In the genomic region with DNA sequence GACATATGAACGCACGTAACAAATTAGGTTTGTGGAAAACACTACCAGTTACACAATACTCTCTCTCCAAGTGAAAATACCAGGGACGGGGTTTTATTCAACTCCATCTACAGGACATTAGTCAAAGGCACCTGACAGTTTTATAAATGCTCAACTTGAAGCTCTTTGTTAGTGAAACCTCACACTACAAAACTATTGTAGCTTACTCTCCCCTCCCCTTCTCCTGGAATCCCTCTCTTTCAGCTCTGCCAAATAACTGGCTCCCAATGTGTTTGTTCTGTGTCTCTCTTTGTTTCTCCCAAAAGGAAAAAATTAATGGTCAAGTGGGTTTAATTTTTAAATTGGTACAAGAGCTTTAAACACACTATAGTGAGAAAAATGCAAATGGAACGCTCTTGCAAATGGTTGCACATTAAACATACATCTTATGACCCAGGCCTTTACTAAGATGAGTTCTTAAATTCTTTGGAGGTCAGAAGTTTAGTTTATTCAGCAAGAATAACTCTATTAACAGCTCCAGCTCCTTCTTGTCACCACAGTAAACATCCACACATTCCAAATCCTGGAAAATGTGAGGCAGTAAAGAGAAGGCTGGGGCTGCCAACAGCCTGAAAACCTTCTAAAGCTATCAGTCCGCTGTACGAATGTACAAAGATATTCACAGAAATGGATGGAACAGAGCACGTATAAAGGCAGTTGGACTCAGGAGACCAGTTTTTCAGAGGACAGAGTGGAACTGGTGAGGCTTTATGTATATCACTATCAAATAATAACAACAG, we compare ENCODE assay signal across 12 cellular contexts. TPM values are rescaled to one million over a fixed set of nuclear protein-coding genes. Genes with fewer than 3 reads are reported as not detected.
DNase-seq lines count a peak whose midpoint lies in the region; ATAC-seq and TF ChIP-seq lines count a peak whose summit lies in the region.
"Had no signal": no experiment of that assay in that cellular context is flagged by ENCODE, and none has a peak within 500 bp of the region (broad histone marks: within the 10 kb centered on the region; RNA-seq: fewer than 3 reads in every experiment).

No MANE protein-coding gene starts in this region.

- H4K20me1 ChIP-seq in SU-DHL-6 (ENCODE audit: low read depth, low read length), result no peaks in the 10 kb centered on the region

- H3K4me3 Mint-ChIP-seq in activated CD4-positive, alpha-beta T cell treated with anti-CD3 and anti-CD28 coated beads for 36 hours, result no peak overlapping the region

- TF ChIP-seq POLR2A in lower leg skin (IDR thresholded peaks at IDR 0.05), result no peak

- CTCF ChIA-PET in activated CD4-positive, alpha-beta T cell treated with anti-CD3 and anti-CD28 coated beads for 36 hours (lab: Charles Lee), result interaction anchor here (0.5 kb wide), 1 partner anchor 1031 kb away, joined by 3 read pairs; no protein-coding TSS in a partner anchor

- WGBS in lower leg skin, 2 donors, result 62% methylated on average over 7 of the region's 7 CpGs

- peak; percentile 85 for ATAC-seq in Right ventricle myocardium superior (ENCODE audit: poor library complexity)
- ATAC-seq in activated CD4-positive, alpha-beta T cell treated with anti-CD3 and anti-CD28 coated beads for 36 hours, result no peak

- H3K27ac ChIP-seq in SU-DHL-6 (ENCODE audit: low read depth, low read length), result peak overlapping the region; percentile 36; the same call in 1 of the 2 replicates

- H3K4me1 Mint-ChIP-seq in activated CD4-positive, alpha-beta T cell treated with anti-CD3 and anti-CD28 coated beads for 36 hours, result no peaks in the 10 kb centered on the region

- H3K27me3 Mint-ChIP-seq in activated CD4-positive, alpha-beta T cell treated with anti-CD3 and anti-CD28 coated beads for 36 hours, result peaks cover 2% of the 10 kb centered on the region

- H3K79me2 ChIP-seq in SU-DHL-6 (ENCODE audit: insufficient read depth, low read length), result peaks cover 97% of the 10 kb centered on the region

- peak; percentile 70 for DNase-seq in Caki2 (ENCODE audit: low read depth)
- DNase-seq in Right ventricle myocardium superior, result peak; percentile 35
- peak; percentile 72 for DNase-seq in pons (ENCODE audit: low spot score)
- no peak for DNase-seq in activated CD4-positive, alpha-beta T cell treated with anti-CD3 and anti-CD28 coated beads for 36 hours
- no peak for DNase-seq in T-helper 2 cell
- no peak for DNase-seq in middle frontal gyrus (ENCODE audit: extremely low spot score, low spot score)
- DNase-seq in lower leg skin (ENCODE audit: low spot score in 2 of 2), result no peak
- DNase-seq: activated gamma-delta T cell, C1 segment of cervical spinal cord, NCI-H524 treated with DMSO at 0.1 percent for 48 hours, posterior cingulate gyrus had no signal

- no peaks in the 10 kb centered on the region for H3K36me3 Mint-ChIP-seq in activated CD4-positive, alpha-beta T cell treated with anti-CD3 and anti-CD28 coated beads for 36 hours (ENCODE audit: low read depth)

- H3K9me3 ChIP-seq in SU-DHL-6 (ENCODE audit: insufficient read depth, low read length), result no peaks in the 10 kb centered on the region

- H3K27ac Mint-ChIP-seq in activated CD4-positive, alpha-beta T cell treated with anti-CD3 and anti-CD28 coated beads for 36 hours, result no peak overlapping the region

- peaks cover 16% of the 10 kb centered on the region for H3K36me3 ChIP-seq in SU-DHL-6 (ENCODE audit: low read length)

- H3K9me3 Mint-ChIP-seq in activated CD4-positive, alpha-beta T cell treated with anti-CD3 and anti-CD28 coated beads for 36 hours (ENCODE audit: low read depth), result no peaks in the 10 kb centered on the region

- H3K9ac ChIP-seq in SU-DHL-6 (ENCODE audit: low read length), result no peak overlapping the region

- TF ChIP-seq CTCF in SU-DHL-6 (IDR thresholded peaks at IDR 0.05; ENCODE audit: insufficient read depth, low read length, poor library complexity, severe bottlenecking) (no peak), lower leg skin (IDR thresholded peaks at IDR 0.05) (no peak)

- no peak overlapping the region for H3K4me2 ChIP-seq in SU-DHL-6 (ENCODE audit: low read depth, low read length, poor library complexity, severe bottlenecking)

- POLR2A ChIA-PET in activated CD4-positive, alpha-beta T cell treated with anti-CD3 and anti-CD28 coated beads for 36 hours (lab: Charles Lee), result no interaction called here

- H3K27me3 ChIP-seq in SU-DHL-6 (ENCODE audit: low read length), result no peaks in the 10 kb centered on the region

- in situ Hi-C loops in Caki2 (cut with HindIII; ENCODE audit: low pct_unique_long_range_greater_than_20kb, low sequenced_read_pairs), result no loop called here

- peaks cover 18% of the 10 kb centered on the region; the same call in 1 of the 2 replicates for H3F3A ChIP-seq in SU-DHL-6 (ENCODE audit: insufficient read depth)

- no peak overlapping the region for H2AFZ ChIP-seq in SU-DHL-6 (ENCODE audit: low read depth, low read length, severe bottlenecking)

- no peaks in the 10 kb centered on the region for H3K9me2 ChIP-seq in SU-DHL-6 (replicated peaks; ENCODE audit: insufficient read depth, low read length)

- H3K4me3 ChIP-seq in SU-DHL-6 (ENCODE audit: insufficient read depth, low read length, poor library complexity, severe bottlenecking) (no peak overlapping the region), lower leg skin (ENCODE audit: low read depth, poor library complexity, severe bottlenecking) (no peak overlapping the region)

- intact Hi-C loops in Right ventricle myocardium superior (cut with DNase I) (no loop called here), lower leg skin (cut with DNase I; ENCODE audit: low total_unique reads) (no loop called here)
- intact Hi-C loops in activated CD4-positive, alpha-beta T cell treated with anti-CD3 and anti-CD28 coated beads for 36 hours (cut with DNase I, micrococcal nuclease), result no loop called here

RNA-seq across cellular contexts. Expression of a gene that starts 48.3 kb away (rescaled TPM):
- total RNA-seq in Caki2 (2014; rRNA removed; shearing (Covaris generic); ENCODE audit: low replicate concordance), result 23.9 and 24.7 TPM in 2 replicates
- total RNA-seq in Right ventricle myocardium superior (8.6 TPM), lower leg skin (10 to 100 TPM in 1 of 4 donors, 1 to 10 TPM in 3; 3.8 to 11.6 (median 6.7) TPM)
- not detected for total RNA-seq in activated CD4-positive, alpha-beta T cell treated with anti-CD3 and anti-CD28 coated beads for 36 hours

Comparison
In these comparisons a context has a peak if more than half of its experiments do, and no peak if none do; other contexts are left out.
1. DNase-seq: peak in Caki2 (single experiment), Right ventricle myocardium superior (single experiment) and pons (single experiment); none in activated CD4-positive, alpha-beta T cell treated with anti-CD3 and anti-CD28 coated beads for 36 hours (single experiment), T-helper 2 cell (0 of 5), middle frontal gyrus (single experiment) and lower leg skin (0 of 2).